Comparison of ENCODE assay signal across 10 cellular contexts in genomic region chr18:35038881-35039491, GRCh38. TPM values are rescaled to one million over a fixed set of nuclear protein-coding genes. Genes with fewer than 3 reads are reported as not detected.
DNase-seq lines count a peak whose midpoint lies in the region; ATAC-seq and TF ChIP-seq lines count a peak whose summit lies in the region.
"Had no signal": no experiment of that assay in that cellular context is flagged by ENCODE, and none has a peak within 500 bp of the region (broad histone marks: within the 10 kb centered on the region; RNA-seq: fewer than 3 reads in every experiment).

No MANE protein-coding gene starts in this region.

- no peaks in the 10 kb centered on the region for H3K9me3 Mint-ChIP-seq in stimulated activated naive CD8-positive, alpha-beta T cell treated with anti-CD3 and anti-CD28 coated beads, Interleukin-15, Interleukin-2, amounts not matched to agents 100 ng/mL and 50 ng/mL, for 24 hours
- H3K9me3 Mint-ChIP-seq in stimulated activated naive CD8-positive, alpha-beta T cell treated with anti-CD3 and anti-CD28 coated beads, Interleukin-15, amount 100 ng/mL, for 72 hours = no peaks in the 10 kb centered on the region
- H3K9me3 Mint-ChIP-seq in activated B cell treated with CpG ODN at 0.5 μM for 24 hours = no peaks in the 10 kb centered on the region
- H3K9me3 Mint-ChIP-seq in activated CD8-positive, alpha-beta T cell treated with anti-CD3 and anti-CD28 coated beads for 36 hours = no peaks in the 10 kb centered on the region
- H3K9me3 Mint-ChIP-seq: activated T-helper 2 cell treated with anti-CD3 and anti-CD28 coated beads, Interferon-gamma antibody, Interleukin-2, Interleukin-4, amounts not matched to agents 10 μg/mL and 5 μg/mL and 100 μg/mL, durations not matched to agents 14 hours and 24 hours and 36 hours had no signal

- POLR2A ChIA-PET in activated B cell treated with CpG ODN at 0.5 μM for 24 hours (lab: Charles Lee) = interaction anchor here (0.6 to 5.7 kb wide), 8 partner anchors 9 to 933 kb away, joined by 3 to 110 read pairs (median 12); partner anchors contain the start of gene ZNF397
- POLR2A ChIA-PET in activated CD8-positive, alpha-beta T cell treated with anti-CD3 and anti-CD28 coated beads for 36 hours (lab: Charles Lee) = interaction anchor here (1.0 kb wide), 3 partner anchors 9 to 190 kb away, joined by 3 to 6 read pairs (median 3); no protein-coding TSS in a partner anchor

- peak overlapping the region; percentile 74 for H3K27ac Mint-ChIP-seq in stimulated activated naive CD8-positive, alpha-beta T cell treated with anti-CD3 and anti-CD28 coated beads, Interleukin-15, Interleukin-2, amounts not matched to agents 100 ng/mL and 50 ng/mL, for 24 hours
- H3K27ac Mint-ChIP-seq in stimulated activated naive CD8-positive, alpha-beta T cell treated with anti-CD3 and anti-CD28 coated beads, Interleukin-15, amount 100 ng/mL, for 72 hours = peak overlapping the region in 1 of 2 donors; percentile 31
- H3K27ac Mint-ChIP-seq in activated B cell treated with CpG ODN at 0.5 μM for 24 hours = peak overlapping the region; percentile 98
- H3K27ac Mint-ChIP-seq in activated CD8-positive, alpha-beta T cell treated with anti-CD3 and anti-CD28 coated beads for 36 hours = no peak overlapping the region
- H3K27ac Mint-ChIP-seq: activated T-helper 2 cell treated with anti-CD3 and anti-CD28 coated beads, Interferon-gamma antibody, Interleukin-2, Interleukin-4, amounts not matched to agents 10 μg/mL and 5 μg/mL and 100 μg/mL, durations not matched to agents 14 hours and 24 hours and 36 hours had no signal

- no peak for TF ChIP-seq CTCF in activated B cell treated with CpG ODN at 0.5 μM for 24 hours (IDR thresholded peaks at IDR 0.05)
- no peak for TF ChIP-seq CTCF in activated CD8-positive, alpha-beta T cell treated with anti-CD3 and anti-CD28 coated beads for 36 hours (IDR thresholded peaks at IDR 0.05)

- intact Hi-C loops in activated B cell treated with CpG ODN at 0.5 μM for 24 hours (cut with micrococcal nuclease) = loop anchor here (5.0 kb wide), 1 partner anchor 253 kb away; the partner anchor contains the start of gene ZSCAN30
- intact Hi-C loops in activated CD8-positive, alpha-beta T cell treated with anti-CD3 and anti-CD28 coated beads for 36 hours (cut with micrococcal nuclease) = no loop called here

- peak overlapping the region; percentile 6 for H3K4me3 Mint-ChIP-seq in stimulated activated naive CD8-positive, alpha-beta T cell treated with anti-CD3 and anti-CD28 coated beads, Interleukin-15, Interleukin-2, amounts not matched to agents 100 ng/mL and 50 ng/mL, for 24 hours
- no peak overlapping the region for H3K4me3 Mint-ChIP-seq in stimulated activated naive CD8-positive, alpha-beta T cell treated with anti-CD3 and anti-CD28 coated beads, Interleukin-15, amount 100 ng/mL, for 72 hours
- peak overlapping the region; percentile 72 for H3K4me3 Mint-ChIP-seq in activated B cell treated with CpG ODN at 0.5 μM for 24 hours
- no peak overlapping the region for H3K4me3 Mint-ChIP-seq in activated CD8-positive, alpha-beta T cell treated with anti-CD3 and anti-CD28 coated beads for 36 hours

- H3K4me1 Mint-ChIP-seq in stimulated activated naive CD8-positive, alpha-beta T cell treated with anti-CD3 and anti-CD28 coated beads, Interleukin-15, Interleukin-2, amounts not matched to agents 100 ng/mL and 50 ng/mL, for 24 hours (ENCODE audit: low read depth) = peaks cover 56% of the 10 kb centered on the region
- H3K4me1 Mint-ChIP-seq in stimulated activated naive CD8-positive, alpha-beta T cell treated with anti-CD3 and anti-CD28 coated beads, Interleukin-15, amount 100 ng/mL, for 72 hours = peaks cover 47% of the 10 kb centered on the region
- peaks cover 70% of the 10 kb centered on the region for H3K4me1 Mint-ChIP-seq in activated B cell treated with CpG ODN at 0.5 μM for 24 hours
- peaks cover 38% of the 10 kb centered on the region for H3K4me1 Mint-ChIP-seq in activated CD8-positive, alpha-beta T cell treated with anti-CD3 and anti-CD28 coated beads for 36 hours (ENCODE audit: low read depth)

- DNase-seq in stimulated activated naive CD8-positive, alpha-beta T cell treated with anti-CD3 and anti-CD28 coated beads, Interleukin-15, amount 100 ng/mL, for 72 hours = no peak
- DNase-seq in activated B cell treated with CpG ODN at 0.5 μM for 24 hours (no peak), HUDEP-2 (lab: John Stamatoyannopoulos, UW; ENCODE audit: unreplicated experiment in 76 of 76) (no peak), NCI-H524 treated with DMSO at 0.1 percent for 48 hours (lab: John Stamatoyannopoulos, UW) (no peak), NCI-H1436 (lab: John Stamatoyannopoulos, UW) (no peak)
- no peak for DNase-seq in activated CD8-positive, alpha-beta T cell treated with anti-CD3 and anti-CD28 coated beads for 36 hours
- DNase-seq: glutamatergic neuron had no signal

- no peak for ATAC-seq in stimulated activated naive CD8-positive, alpha-beta T cell treated with anti-CD3 and anti-CD28 coated beads, Interleukin-15, amount 100 ng/mL, for 72 hours
- ATAC-seq in HG03196 (IDR thresholded peaks at IDR 0.05; ENCODE audit: unreplicated experiment) (peak; percentile 31), activated B cell treated with CpG ODN at 0.5 μM for 24 hours (ENCODE audit: low read depth) (peak; percentile 48)
- ATAC-seq in activated CD8-positive, alpha-beta T cell treated with anti-CD3 and anti-CD28 coated beads for 36 hours = no peak

- no peaks in the 10 kb centered on the region for H3K36me3 Mint-ChIP-seq in stimulated activated naive CD8-positive, alpha-beta T cell treated with anti-CD3 and anti-CD28 coated beads, Interleukin-15, Interleukin-2, amounts not matched to agents 100 ng/mL and 50 ng/mL, for 24 hours (ENCODE audit: low read depth)
- H3K36me3 Mint-ChIP-seq in activated B cell treated with CpG ODN at 0.5 μM for 24 hours (ENCODE audit: low read depth) = peaks cover 11% of the 10 kb centered on the region
- peaks cover 7% of the 10 kb centered on the region for H3K36me3 Mint-ChIP-seq in activated CD8-positive, alpha-beta T cell treated with anti-CD3 and anti-CD28 coated beads for 36 hours (ENCODE audit: low read depth)

- CTCF ChIA-PET in activated B cell treated with CpG ODN at 0.5 μM for 24 hours (lab: Charles Lee) = interaction anchor here (0.9 to 4.9 kb wide), 6 partner anchors 10 to 104 kb away, joined by 3 to 34 read pairs (median 6); no protein-coding TSS in a partner anchor
- CTCF ChIA-PET in activated CD8-positive, alpha-beta T cell treated with anti-CD3 and anti-CD28 coated beads for 36 hours (lab: Charles Lee) = interaction anchor here (0.9 to 3.7 kb wide), 2 partner anchors 10 to 33 kb away, joined by 3 to 69 read pairs; no protein-coding TSS in a partner anchor

- no peaks in the 10 kb centered on the region for H3K27me3 Mint-ChIP-seq in stimulated activated naive CD8-positive, alpha-beta T cell treated with anti-CD3 and anti-CD28 coated beads, Interleukin-15, Interleukin-2, amounts not matched to agents 100 ng/mL and 50 ng/mL, for 24 hours
- no peaks in the 10 kb centered on the region for H3K27me3 Mint-ChIP-seq in stimulated activated naive CD8-positive, alpha-beta T cell treated with anti-CD3 and anti-CD28 coated beads, Interleukin-15, amount 100 ng/mL, for 72 hours
- H3K27me3 Mint-ChIP-seq in activated B cell treated with CpG ODN at 0.5 μM for 24 hours = no peaks in the 10 kb centered on the region
- H3K27me3 Mint-ChIP-seq in activated CD8-positive, alpha-beta T cell treated with anti-CD3 and anti-CD28 coated beads for 36 hours = no peaks in the 10 kb centered on the region

RNA-seq across cellular contexts. Expression of gene MAPRE2, which starts 2.2 kb away (rescaled TPM):
- total RNA-seq in activated B cell treated with CpG ODN at 0.5 μM for 24 hours = 47.9 and 53.8 TPM in 2 replicates
- total RNA-seq in activated CD8-positive, alpha-beta T cell treated with anti-CD3 and anti-CD28 coated beads for 36 hours = 10 to 100 TPM; 70.7 to 72.7 TPM

Comparison
In these comparisons a context has a peak if more than half of its experiments do, and no peak if none do; other contexts are left out.
1. H3K4me3 Mint-ChIP-seq: peak in stimulated activated naive CD8-positive, alpha-beta T cell treated with anti-CD3 and anti-CD28 coated beads, Interleukin-15, Interleukin-2, amounts not matched to agents 100 ng/mL and 50 ng/mL, for 24 hours (single experiment) and activated B cell treated with CpG ODN at 0.5 μM for 24 hours (single experiment); none in stimulated activated naive CD8-positive, alpha-beta T cell treated with anti-CD3 and anti-CD28 coated beads, Interleukin-15, amount 100 ng/mL, for 72 hours (0 of 2) and activated CD8-positive, alpha-beta T cell treated with anti-CD3 and anti-CD28 coated beads for 36 hours (single experiment).
2. ATAC-seq: peak in HG03196 (single experiment) and activated B cell treated with CpG ODN at 0.5 μM for 24 hours (single experiment); none in stimulated activated naive CD8-positive, alpha-beta T cell treated with anti-CD3 and anti-CD28 coated beads, Interleukin-15, amount 100 ng/mL, for 72 hours (single experiment) and activated CD8-positive, alpha-beta T cell treated with anti-CD3 and anti-CD28 coated beads for 36 hours (single experiment).